15 cellular contexts compared by ENCODE assay signal in the genomic region with DNA sequence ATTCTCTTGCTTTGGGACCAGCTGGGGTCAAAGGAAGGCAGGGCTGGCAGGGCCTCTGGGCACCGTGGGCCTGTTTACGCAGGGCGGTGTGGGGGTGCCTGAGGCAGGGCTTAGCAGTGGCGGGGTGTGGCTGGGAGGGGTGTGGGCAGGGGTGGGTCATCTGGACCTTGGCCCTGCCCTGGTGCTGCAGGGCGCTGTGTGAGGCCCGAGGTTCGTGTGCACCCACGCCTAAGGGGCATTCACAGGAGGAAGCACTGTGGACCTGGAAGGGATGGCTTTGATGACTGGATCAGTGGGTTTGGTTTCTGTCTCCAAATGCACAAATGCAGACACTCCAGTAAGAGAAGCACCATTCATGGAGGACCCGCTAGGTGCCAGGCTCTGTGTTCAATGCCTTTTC. TPM values are rescaled to one million over a fixed set of nuclear protein-coding genes. Genes with fewer than 3 reads are reported as not detected.
DNase-seq lines count a peak whose midpoint lies in the region; ATAC-seq, FAIRE-seq and TF ChIP-seq lines count a peak whose summit lies in the region.
"Had no signal": no experiment of that assay in that cellular context is flagged by ENCODE, and none has a peak within 500 bp of the region (broad histone marks: within the 10 kb centered on the region; RNA-seq: fewer than 3 reads in every experiment).

No MANE protein-coding gene starts in this region.

- 24 to 69% (median 38%) methylated on average over 9 of the region's 9 CpGs for WGBS in small intestine, 3 donors
- 90 to 92% methylated on average over 9 of the region's 9 CpGs for WGBS in heart right ventricle, 2 donors

- H3K4me1 ChIP-seq in Caco-2, result peaks cover 59% of the 10 kb centered on the region
- peaks cover 9 to 13% of the 10 kb centered on the region in 2 donors for H3K4me1 ChIP-seq in small intestine (ENCODE audit: control insufficient read depth in 2 of 2, insufficient read depth in 1 of 2, low read depth in 1 of 2, low read length in 1 of 2)
- no peaks in the 10 kb centered on the region for H3K4me1 ChIP-seq in heart right ventricle

- no peaks in the 10 kb centered on the region for H3K27me3 Mint-ChIP-seq in Caco-2 (ENCODE audit: insufficient read depth, unreplicated experiment)

- intact Hi-C loops in Caco-2 (cut with micrococcal nuclease; ENCODE audit: unreplicated experiment) (loop anchor here (2.0 kb wide), 1 partner anchor 19 kb away; no protein-coding TSS in a partner anchor), left colon (cut with DNase I, micrococcal nuclease) (no loop called here), heart right ventricle (cut with DNase I) (loop anchor here in 1 of 10 donors (5.0 kb wide), 1 partner anchor 1367 kb away; no protein-coding TSS in a partner anchor)

- TF ChIP-seq CTCF in Caco-2 (IDR thresholded peaks at IDR 0.05; ENCODE audit: insufficient read depth in 1 of 2, low read depth in 1 of 2, low read length in 1 of 2, severe bottlenecking in 1 of 2, unreplicated experiment in 1 of 2), result no peak
- no peak for TF ChIP-seq CTCF in heart right ventricle (IDR thresholded peaks at IDR 0.05)

- BruUV-seq in Caco-2 (replicated peaks; lab: Mats Ljungman, UMichigan), result no TSS peak

- POLR2A ChIA-PET in Caco-2 (lab: Charles Lee), result no interaction called here

- H3K9me3 ChIP-seq in Caco-2 (no peaks in the 10 kb centered on the region), small intestine (ENCODE audit: control insufficient read depth, low read depth) (no peaks in the 10 kb centered on the region), heart right ventricle (no peaks in the 10 kb centered on the region)
- H3K9me3 ChIP-seq: BLaER1 treated with 17β-estradiol and CSF1 and Interleukin-3, amounts not matched to agents 10 nM and 100 nM had no signal

- no peaks in the 10 kb centered on the region for H3K9me3 Mint-ChIP-seq in Caco-2 (ENCODE audit: unreplicated experiment)

- peak; percentile 17 to 59 for DNase-seq in Caco-2
- peak; percentile 87 to 92 for DNase-seq in left colon
- DNase-seq in small intestine, result peak; percentile 93
- no peak for DNase-seq in NCI-H2029 treated with DMSO at 0.1 percent for 48 hours (lab: John Stamatoyannopoulos, UW)
- DNase-seq in COLO829 (ENCODE audit: low spot score), result no peak
- DNase-seq in heart right ventricle, result no peak
- DNase-seq: GM23248, NCI-H1092, NCI-H1694 treated with DMSO at 0.1 percent for 48 hours, NCI-H748 treated with DMSO at 0.1 percent for 48 hours had no signal

- H3K27me3 ChIP-seq in Caco-2 (replicated peaks; ENCODE audit: control insufficient read depth, insufficient read depth, low read length) (no peaks in the 10 kb centered on the region), small intestine (ENCODE audit: control insufficient read depth in 2 of 2, insufficient read depth in 2 of 2, low read length in 2 of 2) (no peaks in the 10 kb centered on the region), heart right ventricle (no peaks in the 10 kb centered on the region)
- H3K27me3 ChIP-seq: BLaER1 treated with 17β-estradiol and CSF1 and Interleukin-3, amounts not matched to agents 10 nM and 100 nM had no signal

- no peak overlapping the region for H3K4me3 ChIP-seq in Caco-2 (ENCODE audit: low read depth, low read length)
- H3K4me3 ChIP-seq in small intestine (ENCODE audit: low read depth in 1 of 2, low read length in 2 of 2), result no peak overlapping the region
- H3K4me3 ChIP-seq in heart right ventricle, result no peak overlapping the region
- H3K4me3 ChIP-seq: BLaER1 treated with 17β-estradiol and CSF1 and Interleukin-3, amounts not matched to agents 10 nM and 100 nM; GM23248; K562 had no signal

- ATAC-seq in left colon (peak; percentile 81), heart right ventricle (no peak), HG03521 (IDR thresholded peaks at IDR 0.05; ENCODE audit: unreplicated experiment) (no peak)
- ATAC-seq: Right ventricle myocardium inferior had no signal

- CTCF ChIA-PET in Caco-2 (lab: Charles Lee), result no interaction called here

- no peak for FAIRE-seq in small intestine (lab: Jason Lieb, UNC)
- FAIRE-seq: K562 had no signal

- no peaks in the 10 kb centered on the region for H3K36me3 Mint-ChIP-seq in Caco-2 (ENCODE audit: insufficient read depth, unreplicated experiment)

- no peak overlapping the region for H3K4me3 Mint-ChIP-seq in Caco-2 (ENCODE audit: unreplicated experiment)

- H3K27ac ChIP-seq in cingulate gyrus (ENCODE audit: low read depth, low read length) (peak overlapping the region; percentile 65), small intestine (ENCODE audit: low read depth in 1 of 2, low read length in 1 of 2) (peak overlapping the region; percentile 82 to 89), heart right ventricle (no peak overlapping the region)
- H3K27ac ChIP-seq: BLaER1 treated with 17β-estradiol and CSF1 and Interleukin-3, amounts not matched to agents 10 nM and 100 nM; GM23248 had no signal

- H3K27ac Mint-ChIP-seq in Caco-2 (ENCODE audit: unreplicated experiment), result peak overlapping the region; percentile 92

- H3K4me1 Mint-ChIP-seq in Caco-2 (ENCODE audit: low read depth, unreplicated experiment), result peaks cover 37% of the 10 kb centered on the region

- H3K36me3 ChIP-seq in Caco-2 (ENCODE audit: control insufficient read depth, insufficient read depth, low read length) (no peaks in the 10 kb centered on the region), small intestine (ENCODE audit: control insufficient read depth in 2 of 2, insufficient read depth in 2 of 2, low read length in 2 of 2) (peaks cover 0 to 2% of the 10 kb centered on the region in 2 donors), heart right ventricle (no peaks in the 10 kb centered on the region)
- H3K36me3 ChIP-seq: BLaER1 treated with 17β-estradiol and CSF1 and Interleukin-3, amounts not matched to agents 10 nM and 100 nM had no signal

RNA-seq across cellular contexts. Expression of gene BCO1, which starts 37.3 kb away (rescaled TPM):
- total RNA-seq in Caco-2 (2022), result 0.91 and 1.0 TPM in 2 replicates
- total RNA-seq in left colon, result 1 to 10 TPM; 4.0 to 5.1 TPM
- polyA plus RNA-seq in small intestine, result 10 to 100 TPM in 2 of 3 donors, 1 to 10 TPM in 1; 4.9 to 31.1 (median 30.8) TPM
- total RNA-seq in heart right ventricle, result under 1 TPM in 2 of 10 donors, not detected in 8; 0.20 to 0.42 TPM
- polyA plus RNA-seq in heart right ventricle, result not detected
- total RNA-seq: GM23248, K562, Right ventricle myocardium inferior had no signal
- polyA plus RNA-seq: GM23248, K562 had no signal

RNA-seq across cellular contexts. Expression of gene GAN, which starts 39.0 kb away (rescaled TPM):
- total RNA-seq in Caco-2 (2022) (27.5 and 29.3 TPM in 2 replicates), left colon (10 to 100 TPM; 16.7 to 18.3 TPM), heart right ventricle (10 to 100 TPM in 8 of 10 donors, 1 to 10 TPM in 2; 9.7 to 17.7 (median 12.8) TPM)
- polyA plus RNA-seq in small intestine (1 to 10 TPM in 1 of 3 donors, under 1 TPM in 2; 0.27 to 1.8 (median 0.89) TPM), heart right ventricle (1 to 10 TPM in 1 of 2 donors, under 1 TPM in 1; 0.94 to 2.3 TPM)

Comparison
In these comparisons a context has a peak if more than half of its experiments do, and no peak if none do; other contexts are left out.
1. DNase-seq: peak in Caco-2 (2 of 2), left colon (2 of 2) and small intestine (single experiment); none in NCI-H2029 treated with DMSO at 0.1 percent for 48 hours (single experiment), COLO829 (single experiment) and heart right ventricle (0 of 2).
2. H3K27ac ChIP-seq: peak in cingulate gyrus (single experiment) and small intestine (2 of 2); none in heart right ventricle (0 of 10).